In the genomic region with DNA sequence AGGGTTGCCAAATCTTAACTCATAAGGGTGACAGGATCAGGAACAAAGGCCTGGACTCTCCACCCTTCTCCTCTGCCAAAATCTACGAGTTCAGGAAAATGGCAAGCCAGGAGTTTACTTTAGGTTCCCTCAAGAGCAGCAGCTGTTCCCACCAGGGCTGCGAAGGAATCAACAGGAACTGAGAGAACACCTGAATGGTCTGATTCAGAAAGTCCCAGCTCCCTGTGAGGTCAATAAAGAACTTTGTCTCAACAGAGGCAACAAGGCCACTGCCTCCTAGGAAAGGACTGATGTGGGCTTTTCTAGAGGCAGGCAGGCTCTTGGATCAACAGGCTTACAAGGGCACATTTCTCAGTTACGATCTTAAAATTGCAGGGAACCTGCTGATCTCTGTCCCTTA, we compare ENCODE assay signal across 17 cellular contexts.
A peak's percentile ranks its signal among the peaks of the same experiment; 100 is the strongest.
DNase-seq lines count a peak whose midpoint lies in the region; ATAC-seq and TF ChIP-seq lines count a peak whose summit lies in the region.
"Had no signal": no experiment of that assay in that cellular context is flagged by ENCODE, and none has a peak within 500 bp of the region (broad histone marks: within the 10 kb centered on the region; RNA-seq: fewer than 3 reads in every experiment).

No MANE protein-coding gene starts in this region.

- no peak overlapping the region for H3K4me3 ChIP-seq in naive thymus-derived CD4-positive, alpha-beta T cell (ENCODE audit: low read length)
- no peak overlapping the region for H3K4me3 ChIP-seq in upper lobe of left lung
- H3K4me3 ChIP-seq: gastrocnemius medialis had no signal

- peaks cover 10 to 17% of the 10 kb centered on the region in 2 donors for H3K4me1 ChIP-seq in naive thymus-derived CD4-positive, alpha-beta T cell (ENCODE audit: control insufficient read depth in 2 of 2, insufficient read depth in 2 of 2, low read length in 2 of 2)
- peaks cover 24 to 49% (median 43%) of the 10 kb centered on the region in 4 donors for H3K4me1 ChIP-seq in upper lobe of left lung

- H3K27me3 ChIP-seq in naive thymus-derived CD4-positive, alpha-beta T cell (ENCODE audit: control insufficient read depth in 2 of 2, insufficient read depth in 2 of 2, low read length in 2 of 2), result no peaks in the 10 kb centered on the region
- no peaks in the 10 kb centered on the region for H3K27me3 ChIP-seq in upper lobe of left lung
- H3K27me3 ChIP-seq: gastrocnemius medialis had no signal

- H3K9me3 Mint-ChIP-seq in activated T-cell treated with anti-CD3 and anti-CD28 coated beads, Interleukin-2, amount 50 U/mL, for 72 hours, result no peaks in the 10 kb centered on the region
- H3K9me3 Mint-ChIP-seq in activated T-cell treated with anti-CD3 and anti-CD28 coated beads, Interleukin-2, amount 50 U/mL, for 4 hours, result no peaks in the 10 kb centered on the region
- no peaks in the 10 kb centered on the region for H3K9me3 Mint-ChIP-seq in brain
- no peaks in the 10 kb centered on the region for H3K9me3 Mint-ChIP-seq in naive thymus-derived CD4-positive, alpha-beta T cell

- TF ChIP-seq CTCF in brain (conservative IDR thresholded peaks at IDR 0.05), result no peak
- TF ChIP-seq CTCF in upper lobe of left lung (IDR thresholded peaks at IDR 0.05), result no peak

- H3K27ac ChIP-seq in naive thymus-derived CD4-positive, alpha-beta T cell (ENCODE audit: low read depth, low read length), result peak overlapping the region; percentile 46
- peak overlapping the region in 3 of 4 donors; percentile 53 to 60 (median 54) for H3K27ac ChIP-seq in upper lobe of left lung

- no peak for TF ChIP-seq EP300 in upper lobe of left lung (IDR thresholded peaks at IDR 0.05)

- WGBS in upper lobe of left lung, 2 donors, result 49 to 61% methylated on average over 2 to 3 of the region's 3 CpGs

- POLR2A ChIA-PET in naive thymus-derived CD4-positive, alpha-beta T cell (lab: Charles Lee), result no interaction called here

- DNase-seq in activated T-cell treated with anti-CD3 and anti-CD28 coated beads, Interleukin-2, amount 50 U/mL, for 72 hours, result no peak
- DNase-seq in activated T-cell treated with anti-CD3 and anti-CD28 coated beads, Interleukin-2, amount 50 U/mL, for 4 hours, result no peak
- no peak for DNase-seq in naive thymus-derived CD4-positive, alpha-beta T cell
- DNase-seq in upper lobe of left lung, result no peak
- DNase-seq in SIG-M5 treated with dmso at 0.1 percent for 504 hours (lab: John Stamatoyannopoulos, UW; ENCODE audit: unreplicated experiment), result no peak
- DNase-seq: ACHN; activated T-cell treated with anti-CD3 and anti-CD28 coated beads for 4 hours; amniotic stem cell; effector CD8-positive, alpha-beta T cell; gastrocnemius medialis; KBM-7; naive B cell; OCI-M1; SW 1271 had no signal

- peaks cover 0 to 24% (median 0%) of the 10 kb centered on the region in 3 experiments for H3K36me3 ChIP-seq in naive thymus-derived CD4-positive, alpha-beta T cell (ENCODE audit: control insufficient read depth in 2 of 3, insufficient read depth in 3 of 3, low read length in 3 of 3)
- H3K36me3 ChIP-seq in upper lobe of left lung, result no peaks in the 10 kb centered on the region
- H3K36me3 ChIP-seq: gastrocnemius medialis had no signal

- H3K4me1 Mint-ChIP-seq in activated T-cell treated with anti-CD3 and anti-CD28 coated beads, Interleukin-2, amount 50 U/mL, for 72 hours (ENCODE audit: low read depth), result peaks cover 79% of the 10 kb centered on the region
- peaks cover 71% of the 10 kb centered on the region for H3K4me1 Mint-ChIP-seq in activated T-cell treated with anti-CD3 and anti-CD28 coated beads, Interleukin-2, amount 50 U/mL, for 4 hours (ENCODE audit: low read depth)
- peaks cover 71% of the 10 kb centered on the region for H3K4me1 Mint-ChIP-seq in brain
- H3K4me1 Mint-ChIP-seq in naive thymus-derived CD4-positive, alpha-beta T cell, result peaks cover 45 to 93% (median 86%) of the 10 kb centered on the region in 7 donors

- TF ChIP-seq POLR2A in upper lobe of left lung (IDR thresholded peaks at IDR 0.05) (no peak), GM18505 (IDR thresholded peaks at IDR 0.05; ENCODE audit: borderline replicate concordance, extremely low read depth, insufficient read depth, insufficient read length) (no peak)

- no peaks in the 10 kb centered on the region for H3K27me3 Mint-ChIP-seq in activated T-cell treated with anti-CD3 and anti-CD28 coated beads, Interleukin-2, amount 50 U/mL, for 72 hours (ENCODE audit: low read depth)
- no peaks in the 10 kb centered on the region for H3K27me3 Mint-ChIP-seq in activated T-cell treated with anti-CD3 and anti-CD28 coated beads, Interleukin-2, amount 50 U/mL, for 4 hours (ENCODE audit: low read depth)
- no peaks in the 10 kb centered on the region for H3K27me3 Mint-ChIP-seq in brain
- H3K27me3 Mint-ChIP-seq in naive thymus-derived CD4-positive, alpha-beta T cell, result no peaks in the 10 kb centered on the region
- H3K27me3 Mint-ChIP-seq: naive B cell had no signal

- ATAC-seq in activated T-cell treated with anti-CD3 and anti-CD28 coated beads, Interleukin-2, amount 50 U/mL, for 72 hours (replicated peaks in 1 of 2), result no peak
- no peak for ATAC-seq in activated T-cell treated with anti-CD3 and anti-CD28 coated beads, Interleukin-2, amount 50 U/mL, for 4 hours
- ATAC-seq in naive thymus-derived CD4-positive, alpha-beta T cell, result no peak
- ATAC-seq in upper lobe of left lung (ENCODE audit: low FRiP score in 2 of 2) (no peak), GM18505 (IDR thresholded peaks at IDR 0.05; ENCODE audit: unreplicated experiment) (no peak), GM19328 (IDR thresholded peaks at IDR 0.05; ENCODE audit: unreplicated experiment) (no peak)

- intact Hi-C loops in naive thymus-derived CD4-positive, alpha-beta T cell (cut with micrococcal nuclease), result no loop called here

- peaks cover 4 to 8% of the 10 kb centered on the region in 2 donors for H3K36me3 Mint-ChIP-seq in activated T-cell treated with anti-CD3 and anti-CD28 coated beads, Interleukin-2, amount 50 U/mL, for 72 hours (ENCODE audit: insufficient read depth in 2 of 2)
- peaks cover 21% of the 10 kb centered on the region for H3K36me3 Mint-ChIP-seq in activated T-cell treated with anti-CD3 and anti-CD28 coated beads, Interleukin-2, amount 50 U/mL, for 4 hours (ENCODE audit: insufficient read depth)
- H3K36me3 Mint-ChIP-seq in brain, result peaks cover 28% of the 10 kb centered on the region
- peaks cover 10 to 37% (median 12%) of the 10 kb centered on the region in 5 donors for H3K36me3 Mint-ChIP-seq in naive thymus-derived CD4-positive, alpha-beta T cell

- CTCF ChIA-PET in naive thymus-derived CD4-positive, alpha-beta T cell (lab: Charles Lee), result interaction anchor here (0.6 kb wide), 1 partner anchor 802 kb away, joined by 4 read pairs; no protein-coding TSS in a partner anchor

- H3K4me3 Mint-ChIP-seq in activated T-cell treated with anti-CD3 and anti-CD28 coated beads, Interleukin-2, amount 50 U/mL, for 72 hours, result no peak overlapping the region
- H3K4me3 Mint-ChIP-seq in activated T-cell treated with anti-CD3 and anti-CD28 coated beads, Interleukin-2, amount 50 U/mL, for 4 hours, result no peak overlapping the region
- no peak overlapping the region for H3K4me3 Mint-ChIP-seq in brain
- H3K4me3 Mint-ChIP-seq in naive thymus-derived CD4-positive, alpha-beta T cell, result no peak overlapping the region

- no peaks in the 10 kb centered on the region for H3K9me3 ChIP-seq in naive thymus-derived CD4-positive, alpha-beta T cell (ENCODE audit: control insufficient read depth in 2 of 3, low read length in 3 of 3)
- no peaks in the 10 kb centered on the region for H3K9me3 ChIP-seq in upper lobe of left lung
- H3K9me3 ChIP-seq: gastrocnemius medialis had no signal

- peak overlapping the region; percentile 71 for H3K27ac Mint-ChIP-seq in activated T-cell treated with anti-CD3 and anti-CD28 coated beads, Interleukin-2, amount 50 U/mL, for 72 hours
- H3K27ac Mint-ChIP-seq in brain, result peak overlapping the region in 3 of 5 experiments; percentile 24 to 81 (median 65)
- peak overlapping the region in 8 of 9 donors; percentile 49 to 85 (median 64) for H3K27ac Mint-ChIP-seq in naive thymus-derived CD4-positive, alpha-beta T cell
